Comparison of ENCODE assay signal across 19 cellular contexts in the genomic region with DNA sequence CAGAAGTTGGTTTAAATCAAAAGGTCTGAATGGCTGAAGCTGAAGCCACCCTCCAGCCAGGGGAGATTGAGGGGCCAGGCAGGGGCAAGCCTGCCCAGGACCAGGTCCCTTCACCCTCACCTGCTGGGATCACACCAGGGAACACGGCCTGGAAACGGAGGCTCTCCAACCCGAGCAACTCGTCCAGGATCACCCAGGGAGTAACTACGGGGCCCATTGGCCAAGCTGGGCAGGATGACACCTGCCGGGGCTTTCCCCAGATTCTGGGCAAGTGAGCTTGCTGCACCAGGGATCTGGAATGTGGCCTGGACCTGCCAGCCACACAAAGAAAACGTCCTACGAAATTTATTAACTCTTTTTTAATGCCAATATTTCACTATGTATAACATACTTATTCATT.
"Had no signal": no experiment of that assay in that cellular context is flagged by ENCODE, and none has a peak within 500 bp of the region (broad histone marks: within the 10 kb centered on the region; RNA-seq: fewer than 3 reads in every experiment).

No MANE protein-coding gene starts in this region.

- H3K27me3 ChIP-seq: pancreas, vagina had no signal

- H3K27ac ChIP-seq: coronary artery, esophagus squamous epithelium, lower lobe of right lung, pancreas, thoracic aorta, tibial nerve, upper lobe of left lung, vagina had no signal

- H3K4me1 ChIP-seq: vagina had no signal

- ATAC-seq: left ventricle myocardium superior; lower lobe of right lung; natural killer cell; pancreas; sciatic nerve; stimulated activated naive B cell treated with anti-CD40 and anti-IgM and Interleukin-4, amounts not matched to agents 10 μg/mL and 1 μg/mL and 100 μg/mL, for 72 hours had no signal

- H3K4me3 ChIP-seq: coronary artery, esophagus squamous epithelium, lower lobe of right lung, pancreas, thoracic aorta, tibial nerve, upper lobe of left lung, vagina had no signal

- H3K36me3 ChIP-seq: esophagus squamous epithelium, lower lobe of right lung, pancreas, thoracic aorta, tibial nerve, upper lobe of left lung, vagina had no signal

- H3K9me3 ChIP-seq: esophagus squamous epithelium, lower lobe of right lung, pancreas, thoracic aorta, tibial nerve, upper lobe of left lung, vagina had no signal

- DNase-seq: dermis blood vessel endothelial cell; effector memory CD4-positive, alpha-beta T cell; erythroblast; esophagus squamous epithelium; hypothalamus; immature natural killer cell; islet precursor cell; left ventricle myocardium superior; lower lobe of right lung; natural killer cell; stimulated activated CD4-positive, alpha-beta T cell treated with anti-CD3 and anti-CD28 coated beads, Interleukin-4, amount 100 ng/mL, for 4 hours; stimulated activated naive B cell treated with anti-CD40 and anti-IgM and Interleukin-4, amounts not matched to agents 10 μg/mL and 1 μg/mL and 100 μg/mL, for 72 hours; upper lobe of left lung had no signal
